In genomic region chr18:31512203-31512764, GRCh38 we compare ENCODE assay signal across 11 cellular contexts. TPM values are rescaled to one million over a fixed set of nuclear protein-coding genes. Genes with fewer than 3 reads are reported as not detected.
DNase-seq lines count a peak whose midpoint lies in the region; ATAC-seq, FAIRE-seq and TF ChIP-seq lines count a peak whose summit lies in the region.
"Had no signal": no experiment of that assay in that cellular context is flagged by ENCODE, and none has a peak within 500 bp of the region (broad histone marks: within the 10 kb centered on the region; RNA-seq: fewer than 3 reads in every experiment).

No MANE protein-coding gene starts in this region.

- FAIRE-seq in HTR-8/SVneo (lab: Jason Lieb, UNC) (no peak), keratinocyte (lab: Jason Lieb, UNC) (peak; percentile 99)
- FAIRE-seq: GM19239 had no signal

- H3K4me3 ChIP-seq in keratinocyte (ENCODE audit: control insufficient read depth in 2 of 3, extremely low read depth in 1 of 3, insufficient read depth in 2 of 3, low read depth in 1 of 3, low read length in 3 of 3) (no peak overlapping the region), upper lobe of left lung (no peak overlapping the region)

- H3K9me3 Mint-ChIP-seq in T-cell, result no peaks in the 10 kb centered on the region
- H3K9me3 Mint-ChIP-seq: neural crest cell had no signal

- WGBS in upper lobe of left lung, 2 donors, result 70 to 78% methylated on average over 6 of the region's 6 CpGs

- H3K27me3 ChIP-seq in keratinocyte (ENCODE audit: control insufficient read depth, extremely low read depth, insufficient read depth, low read length) (no peaks in the 10 kb centered on the region), upper lobe of left lung (no peaks in the 10 kb centered on the region)

- no peaks in the 10 kb centered on the region for H3K9me3 ChIP-seq in keratinocyte (ENCODE audit: control insufficient read depth, low read depth, low read length)
- no peaks in the 10 kb centered on the region for H3K9me3 ChIP-seq in upper lobe of left lung

- TF ChIP-seq EP300 in upper lobe of left lung (IDR thresholded peaks at IDR 0.05), result no peak

- H3K27ac Mint-ChIP-seq in T-cell, result no peak overlapping the region
- H3K27ac Mint-ChIP-seq: activated CD4-positive, alpha-beta T cell treated with anti-CD3 and anti-CD28 coated beads for 36 hours had no signal

- no peak overlapping the region for H2AFZ ChIP-seq in keratinocyte (ENCODE audit: control insufficient read depth, low read length)

- dilution Hi-C loops in keratinocyte (cut with MboI; ENCODE audit: extremely low pct_ligation_motif_present, low sequenced_read_pairs), result no loop called here

- POLR2A ChIA-PET in T-cell (lab: Charles Lee), result no interaction called here

- H4K20me1 ChIP-seq in keratinocyte (ENCODE audit: control insufficient read depth, extremely low read depth, insufficient read depth, low read length), result peaks cover 3% of the 10 kb centered on the region

- H3K4me2 ChIP-seq in keratinocyte (ENCODE audit: control insufficient read depth, extremely low read depth, insufficient read depth, low read depth, low read length), result peak overlapping the region; percentile 74

- DNase-seq in HTR-8/SVneo (ENCODE audit: insufficient read length, low spot score) (peak; percentile 20), astrocyte of the hippocampus (ENCODE audit: low read depth, low spot score) (peak; percentile 66), keratinocyte (ENCODE audit: low read depth, low spot score) (peak; percentile 57), upper lobe of left lung (no peak), NCI-H2029 (lab: John Stamatoyannopoulos, UW) (no peak), T-cell (no peak)
- DNase-seq: activated CD4-positive, alpha-beta T cell treated with anti-CD3 and anti-CD28 coated beads for 36 hours; GDM1 had no signal

- H3K4me1 ChIP-seq in keratinocyte (ENCODE audit: control insufficient read depth, extremely low read depth, insufficient read depth, low read length) (peaks cover 52% of the 10 kb centered on the region), upper lobe of left lung (no peaks in the 10 kb centered on the region)

- H3K27ac ChIP-seq in keratinocyte (ENCODE audit: control insufficient read depth, insufficient read depth, low read length), result peak overlapping the region; percentile 78
- no peak overlapping the region for H3K27ac ChIP-seq in upper lobe of left lung

- H3K36me3 ChIP-seq in keratinocyte (ENCODE audit: control insufficient read depth in 2 of 2, extremely low read depth in 1 of 2, insufficient read depth in 2 of 2, low read length in 2 of 2), result peaks cover 0 to 3% of the 10 kb centered on the region in 2 experiments
- no peaks in the 10 kb centered on the region for H3K36me3 ChIP-seq in upper lobe of left lung

- peaks cover 68% of the 10 kb centered on the region for H3K79me2 ChIP-seq in keratinocyte (ENCODE audit: control insufficient read depth, insufficient read depth, low read length)

- no peak for TF ChIP-seq POLR2A in upper lobe of left lung (IDR thresholded peaks at IDR 0.05)

- H3K36me3 Mint-ChIP-seq in T-cell, result no peaks in the 10 kb centered on the region

- peaks cover 4 to 7% of the 10 kb centered on the region in 2 donors for H3K27me3 Mint-ChIP-seq in T-cell

- CTCF ChIA-PET in T-cell (lab: Charles Lee), result no interaction called here

- H3K9me1 ChIP-seq in keratinocyte (ENCODE audit: control insufficient read depth, extremely low read depth, insufficient read depth, low read length), result no peaks in the 10 kb centered on the region

- H3K9ac ChIP-seq in keratinocyte (ENCODE audit: control insufficient read depth, extremely low read depth, insufficient read depth, low read length), result peak overlapping the region; percentile 58

- H3K4me3 Mint-ChIP-seq in T-cell, result no peak overlapping the region
- H3K4me3 Mint-ChIP-seq: activated CD4-positive, alpha-beta T cell treated with anti-CD3 and anti-CD28 coated beads for 36 hours; neural crest cell had no signal

- H3K4me1 Mint-ChIP-seq in T-cell, result no peaks in the 10 kb centered on the region
- H3K4me1 Mint-ChIP-seq: activated CD4-positive, alpha-beta T cell treated with anti-CD3 and anti-CD28 coated beads for 36 hours had no signal

- TF ChIP-seq CTCF in keratinocyte (optimal IDR thresholded peaks at IDR 0.05 in 1 of 3, IDR thresholded peaks at IDR 0.05 in 1 of 3, conservative IDR thresholded peaks at IDR 0.05 in 1 of 3; ENCODE audit: extremely low read depth in 1 of 3, insufficient read depth in 2 of 3, low read length in 3 of 3), result no peak
- TF ChIP-seq CTCF in upper lobe of left lung (IDR thresholded peaks at IDR 0.05), result no peak

- ATAC-seq in upper lobe of left lung (ENCODE audit: low FRiP score in 2 of 2) (peak; percentile 65 to 94), GM18498 (IDR thresholded peaks at IDR 0.05; ENCODE audit: unreplicated experiment) (no peak), T-cell (replicated peaks in 1 of 4) (no peak)
- ATAC-seq: activated CD4-positive, alpha-beta T cell treated with anti-CD3 and anti-CD28 coated beads for 36 hours had no signal

RNA-seq across cellular contexts. Expression of gene DSG2, which starts 14.3 kb away (rescaled TPM):
- polyA plus RNA-seq in keratinocyte, result 117 to 157 TPM (median 140 TPM) in 3 replicates
- polyA plus RNA-seq in keratinocyte (2011; ENCODE audit: low read depth), result 45.0 TPM
- 36.7 and 70.7 TPM in 2 replicates for polyA plus RNA-seq in keratinocyte (2011; cell fraction: cytosol; rRNA removed)
- polyA plus RNA-seq in keratinocyte (2011; cell fraction: nucleus; rRNA removed), result 159 and 180 TPM in 2 replicates
- polyA plus RNA-seq in keratinocyte (2012; ENCODE audit: low replicate concordance), result 30.9 and 98.2 TPM in 2 replicates
- polyA minus RNA-seq in keratinocyte, result 60.4 to 135 TPM (median 94.1 TPM) in 3 replicates
- 53.3 TPM for polyA minus RNA-seq in keratinocyte (2011; cell fraction: cytosol; rRNA and poly(A)+ RNA removed)
- 162 and 289 TPM in 2 replicates for polyA minus RNA-seq in keratinocyte (2011; cell fraction: nucleus; rRNA and poly(A)+ RNA removed)
- total RNA-seq in upper lobe of left lung (10 to 100 TPM in 4 of 6 donors, 1 to 10 TPM in 2; 5.2 to 55.4 (median 26.8) TPM), T-cell (under 1 TPM; 0.07 to 0.83 (median 0.53) TPM)

Comparison
In these comparisons a context has a peak if more than half of its experiments do, and no peak if none do; other contexts are left out.
1. DNase-seq: peak in HTR-8/SVneo (single experiment), astrocyte of the hippocampus (single experiment) and keratinocyte (single experiment); none in upper lobe of left lung (0 of 2), NCI-H2029 (single experiment) and T-cell (0 of 34).
2. ATAC-seq: peak in upper lobe of left lung (2 of 2); none in GM18498 (single experiment) and T-cell (0 of 4).